8 cellular contexts compared by ENCODE assay signal in genomic region chr7:121395961-121396757, GRCh38. TPM values are rescaled to one million over a fixed set of nuclear protein-coding genes. Genes with fewer than 3 reads are reported as not detected.
DNase-seq lines count a peak whose midpoint lies in the region; ATAC-seq and TF ChIP-seq lines count a peak whose summit lies in the region.

Gene FAM3C (minus strand): TSS chr7:121396308. CDS start chr7:121382969, 13,339 bp downstream.

- H3K4me3 Mint-ChIP-seq in endothelial cell (ENCODE audit: unreplicated experiment) = peak within 1 kb of the TSS; percentile 94

- H3K4me1 Mint-ChIP-seq in endothelial cell (ENCODE audit: unreplicated experiment) = peaks cover 13% of the 10 kb centered on the region

- H3K36me3 Mint-ChIP-seq in endothelial cell (ENCODE audit: low read depth, unreplicated experiment) = peaks cover 7% of the 10 kb centered on the region

- ATAC-seq in GM21360 (IDR thresholded peaks at IDR 0.05; ENCODE audit: unreplicated experiment) = peak; percentile 81

- in situ Hi-C loops in Caki2 (cut with HindIII; ENCODE audit: low pct_unique_long_range_greater_than_20kb, low sequenced_read_pairs) = no loop called here

- DNase-seq in Caki2 (ENCODE audit: low read depth) (peak; percentile 97), HT1080 (ENCODE audit: low read depth) (peak; percentile 92), NOMO-1 treated with dmso at 0.1 percent for 144 hours (lab: John Stamatoyannopoulos, UW; ENCODE audit: unreplicated experiment) (peak; percentile 68), endothelial cell (ENCODE audit: low spot score) (peak; percentile 99), midbrain (lab: John Stamatoyannopoulos, UW) (peak; percentile 93)
- peak; percentile 68 for DNase-seq in activated CD8-positive, alpha-beta memory T cell treated with anti-CD3 and anti-CD28 coated beads, Interleukin-2, amount 50 U/mL, for 24 hours (ENCODE audit: extremely low read depth)
- DNase-seq in stimulated activated CD8-positive, alpha-beta memory T cell treated with anti-CD3 and anti-CD28 coated beads, Interleukin-2, amount 100 ng/mL, for 1 hour (ENCODE audit: low read depth in 2 of 2) = peak; percentile 57 to 74

- H3K27ac Mint-ChIP-seq in endothelial cell (ENCODE audit: unreplicated experiment) = peak within 1 kb of the TSS; percentile 76

- peaks cover 1% of the 10 kb centered on the region for H3K27me3 Mint-ChIP-seq in endothelial cell (ENCODE audit: unreplicated experiment)

- peak; percentile 98 for TF ChIP-seq CTCF in endothelial cell (IDR thresholded peaks at IDR 0.05; ENCODE audit: unreplicated experiment)

- no peaks in the 10 kb centered on the region for H3K9me3 Mint-ChIP-seq in endothelial cell (ENCODE audit: unreplicated experiment)

RNA-seq across cellular contexts. Expression of gene FAM3C, which starts in this region (rescaled TPM):
- total RNA-seq in Caki2 (2014; rRNA removed; shearing (Covaris generic); ENCODE audit: low replicate concordance) = 43.2 and 46.2 TPM in 2 replicates
- total RNA-seq in HT1080 (2014; rRNA removed; shearing (Covaris generic)) = 63.2 and 83.5 TPM in 2 replicates
- 127 and 138 TPM in 2 replicates for polyA plus RNA-seq in HT1080 (2015; cell fraction: cytosol; rRNA removed)
- polyA plus RNA-seq in HT1080 (2015; cell fraction: nucleus; rRNA removed) = 60.4 and 63.7 TPM in 2 replicates
- total RNA-seq in endothelial cell (ENCODE audit: unreplicated experiment) = 50.9 TPM

Comparison
In these comparisons a context has a peak if more than half of its experiments do, and no peak if none do; other contexts are left out.
1. Peak in every context shown above with its lines: DNase-seq and ATAC-seq.